Comparison of ENCODE assay signal across 8 cellular contexts in the genomic region with DNA sequence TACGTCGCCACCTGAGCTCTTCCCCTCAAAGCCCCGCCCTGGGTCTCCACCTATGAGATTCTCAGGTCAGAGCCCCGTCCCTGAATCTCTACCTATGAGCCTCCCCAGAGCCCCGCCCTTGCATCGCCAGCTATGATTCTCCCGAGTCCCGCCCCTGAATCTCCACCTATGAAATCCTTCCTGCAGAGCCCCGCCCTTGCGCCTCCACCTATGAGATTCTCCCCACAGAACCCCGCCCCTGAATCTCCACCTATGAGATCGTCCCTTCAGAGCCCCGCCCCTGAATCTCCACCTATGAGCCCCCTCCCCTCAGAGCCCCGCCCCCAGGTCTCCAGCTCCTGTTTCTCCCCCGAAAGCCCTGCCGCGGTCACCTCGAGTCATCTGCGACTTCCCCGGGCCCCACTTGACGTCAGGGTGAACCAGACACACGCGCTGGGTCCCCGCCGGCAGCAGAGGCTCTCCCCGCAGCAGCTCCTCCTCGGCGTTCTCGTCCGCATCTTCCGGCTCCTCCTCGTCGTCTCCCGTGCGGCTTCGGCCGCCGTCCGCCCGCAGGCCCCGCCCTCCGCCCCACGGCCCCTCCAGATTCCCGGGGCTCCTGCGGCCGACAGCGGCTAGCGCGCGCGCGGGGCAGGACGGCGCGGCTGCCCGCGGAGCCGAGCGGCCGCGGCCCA. TPM values are rescaled to one million over a fixed set of nuclear protein-coding genes. Genes with fewer than 3 reads are reported as not detected.
A peak's percentile ranks its signal among the peaks of the same experiment; 100 is the strongest.
DNase-seq lines count a peak whose midpoint lies in the region; ATAC-seq and TF ChIP-seq lines count a peak whose summit lies in the region.

No MANE protein-coding gene starts in this region.

- peak overlapping the region; percentile 87 for H3K27ac ChIP-seq in HL-60 (replicated peaks)

- no peaks in the 10 kb centered on the region for H3K9me3 Mint-ChIP-seq in stimulated activated effector memory CD8-positive, alpha-beta T cell treated with anti-CD3 and anti-CD28 coated beads, Interleukin-12 subunit alpha, Interleukin-12 subunit beta, amount 100 ng/mL, for 72 hours

- no peak for TF ChIP-seq CTCF in AG10803 (conservative IDR thresholded peaks at IDR 0.05; ENCODE audit: low read length)
- no peak for TF ChIP-seq CTCF in HL-60 (IDR thresholded peaks at IDR 0.05; ENCODE audit: insufficient read depth, low read length)
- no peak for TF ChIP-seq CTCF in epithelial cell of esophagus (IDR thresholded peaks at IDR 0.05; ENCODE audit: insufficient read depth, low read depth, low read length, missing control alignments)

- DNase-seq in AG10803 (ENCODE audit: low read depth), result peak; percentile 98
- peak; percentile 89 to 99 for DNase-seq in HL-60 (ENCODE audit: low read depth in 1 of 2, low spot score in 1 of 2)
- DNase-seq in activated CD8-positive, alpha-beta memory T cell treated with anti-CD3 and anti-CD28 coated beads for 1 hour (ENCODE audit: extremely low read depth in 1 of 2, low read depth in 1 of 2), result peak; percentile 90 to 99
- DNase-seq in epithelial cell of esophagus (ENCODE audit: low read depth), result peak; percentile 100
- DNase-seq in myocyte (ENCODE audit: low read depth), result peak; percentile 99
- DNase-seq in stimulated activated effector memory CD8-positive, alpha-beta T cell treated with anti-CD3 and anti-CD28 coated beads, Interleukin-12 subunit alpha, Interleukin-12 subunit beta, amount 100 ng/mL, for 72 hours (ENCODE audit: low spot score in 2 of 2), result peak; percentile 79 to 99
- no peak for DNase-seq in NCI-H82 treated with DMSO at 0.1 percent for 48 hours (lab: John Stamatoyannopoulos, UW; ENCODE audit: unreplicated experiment)

- peaks cover 30% of the 10 kb centered on the region for H3K36me3 Mint-ChIP-seq in stimulated activated effector memory CD8-positive, alpha-beta T cell treated with anti-CD3 and anti-CD28 coated beads, Interleukin-12 subunit alpha, Interleukin-12 subunit beta, amount 100 ng/mL, for 72 hours

- H3K4me1 Mint-ChIP-seq in stimulated activated effector memory CD8-positive, alpha-beta T cell treated with anti-CD3 and anti-CD28 coated beads, Interleukin-12 subunit alpha, Interleukin-12 subunit beta, amount 100 ng/mL, for 72 hours, result peaks cover 25% of the 10 kb centered on the region

- H3K27me3 ChIP-seq in HL-60 (ENCODE audit: insufficient read depth, poor library complexity, severe bottlenecking), result no peaks in the 10 kb centered on the region

- ATAC-seq in GM19455 (IDR thresholded peaks at IDR 0.05; ENCODE audit: unreplicated experiment), result peak; percentile 55
- peak; percentile 73 for ATAC-seq in stimulated activated effector memory CD8-positive, alpha-beta T cell treated with anti-CD3 and anti-CD28 coated beads, Interleukin-12 subunit alpha, Interleukin-12 subunit beta, amount 100 ng/mL, for 72 hours

- H3K4me3 Mint-ChIP-seq in stimulated activated effector memory CD8-positive, alpha-beta T cell treated with anti-CD3 and anti-CD28 coated beads, Interleukin-12 subunit alpha, Interleukin-12 subunit beta, amount 100 ng/mL, for 72 hours, result peak overlapping the region; percentile 77

- peak overlapping the region; percentile 82 for H3K4me3 ChIP-seq in AG10803 (ENCODE audit: low read length)
- H3K4me3 ChIP-seq in HL-60 (replicated peaks; ENCODE audit: insufficient read depth, low read length), result peak overlapping the region; percentile 56
- H3K4me3 ChIP-seq in epithelial cell of esophagus (ENCODE audit: low read length), result peak overlapping the region; percentile 67

- H3K27ac Mint-ChIP-seq in stimulated activated effector memory CD8-positive, alpha-beta T cell treated with anti-CD3 and anti-CD28 coated beads, Interleukin-12 subunit alpha, Interleukin-12 subunit beta, amount 100 ng/mL, for 72 hours, result peak overlapping the region; percentile 96

RNA-seq across cellular contexts. Expression of gene GTPBP6, which starts 0.4 kb away (rescaled TPM):
- total RNA-seq in myocyte, result 78.7 and 82.3 TPM in 2 replicates
- polyA plus RNA-seq in myocyte (2012), result 46.0 TPM

RNA-seq across cellular contexts. Expression of gene PLCXD1, which starts 37.0 kb away (rescaled TPM):
- 2.0 and 4.9 TPM in 2 replicates for total RNA-seq in myocyte
- 3.5 TPM for polyA plus RNA-seq in myocyte (2012)
